ENCODE assay signal across 9 cellular contexts in the genomic region with DNA sequence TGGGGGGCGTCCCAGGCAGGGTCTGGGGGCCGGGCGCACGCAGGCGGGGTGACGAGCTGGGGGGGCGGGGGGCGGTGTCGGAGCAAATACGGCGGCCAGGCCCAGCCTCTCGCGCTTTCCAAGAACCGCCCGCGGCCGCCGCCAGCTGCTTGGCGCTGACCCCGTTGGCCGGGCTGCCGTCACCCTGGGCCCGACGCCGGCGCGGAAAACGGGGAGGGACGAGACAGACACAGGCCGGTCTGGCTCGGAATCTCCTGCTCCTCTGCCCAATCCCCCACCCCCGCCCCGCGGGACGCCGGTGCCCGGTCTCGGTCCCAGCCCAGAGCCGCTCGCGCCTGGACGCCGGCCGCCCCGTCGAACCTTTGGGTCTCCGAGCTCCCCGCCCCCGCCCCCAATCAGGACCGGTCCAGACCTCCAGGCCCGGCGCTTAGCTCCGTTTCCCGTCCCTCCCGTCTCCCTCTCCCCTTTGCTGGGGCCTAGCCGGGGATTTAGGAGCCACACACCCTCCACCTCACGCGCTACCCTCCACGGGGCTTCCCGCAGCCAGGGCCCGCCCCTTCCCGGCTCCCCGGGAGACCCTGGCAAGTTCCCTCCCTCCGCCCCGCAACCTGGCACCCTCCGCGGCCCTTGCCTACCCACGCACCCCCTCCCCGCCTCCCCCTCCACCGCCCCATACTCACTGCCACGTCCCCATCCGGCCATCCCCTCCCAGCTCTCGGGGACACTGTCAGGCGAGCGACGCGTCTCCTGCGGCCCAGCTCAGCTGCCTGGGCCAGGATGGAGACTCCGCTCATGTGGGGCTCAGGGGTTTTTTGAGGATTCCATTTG. TPM values are rescaled to one million over a fixed set of nuclear protein-coding genes. Genes with fewer than 3 reads are reported as not detected.
A peak's percentile ranks its signal among the peaks of the same experiment; 100 is the strongest.
DNase-seq lines count a peak whose midpoint lies in the region; ATAC-seq, FAIRE-seq and TF ChIP-seq lines count a peak whose summit lies in the region.
"Had no signal": no experiment of that assay in that cellular context is flagged by ENCODE, and none has a peak within 500 bp of the region (broad histone marks: within the 10 kb centered on the region; RNA-seq: fewer than 3 reads in every experiment).

No MANE protein-coding gene starts in this region.

- in situ Hi-C loops in HepG2 (cut with HindIII; ENCODE audit: extremely low pct_ligation_motif_present, low pct_unique_long_range_greater_than_20kb): no loop called here

- H3K27ac ChIP-seq in HepG2 (ENCODE audit: extremely low read length, insufficient read depth, low read length) (no peak overlapping the region), thyroid gland (peak overlapping the region in 2 of 3 donors; percentile 33 to 61)
- H3K27ac ChIP-seq: C4-2B had no signal

- H3K36me3 ChIP-seq in HepG2 (replicated peaks in 1 of 2; ENCODE audit: control insufficient read depth in 1 of 2, insufficient read depth in 2 of 2, low read length in 2 of 2) (peaks cover 0 to 2% of the 10 kb centered on the region in 2 experiments; a peak in 1 of 5 replicates), thyroid gland (peaks cover 10% of the 10 kb centered on the region in 2 donors)

- no peaks in the 10 kb centered on the region for H3K27me3 ChIP-seq in HepG2 (ENCODE audit: control insufficient read depth in 1 of 2, insufficient read depth in 2 of 2, low read length in 2 of 2)
- H3K27me3 ChIP-seq in thyroid gland: peaks cover 17% of the 10 kb centered on the region

- DNase-seq in activated CD4-positive, alpha-beta T cell treated with anti-CD3 and anti-CD28 coated beads, Interleukin-2, amount 10 ng/mL, durations not matched to agents 24 days and 14 days: peak; percentile 68
- no peak for DNase-seq in activated CD4-positive, alpha-beta T cell treated with anti-CD3 and anti-CD28 coated beads, Interleukin-2, amount 50 U/mL, for 1 hour
- peak; percentile 35 for DNase-seq in choroid plexus epithelial cell (ENCODE audit: low read depth)
- no peak for DNase-seq in HepG2 (ENCODE audit: low spot score)
- DNase-seq in thyroid gland: peak; percentile 24 to 30
- DNase-seq in NOMO-1 treated with dmso at 0.1 percent for 144 hours (lab: John Stamatoyannopoulos, UW; ENCODE audit: unreplicated experiment): no peak
- DNase-seq in pons (ENCODE audit: low spot score): no peak

- H3K27ac Mint-ChIP-seq in activated CD4-positive, alpha-beta T cell treated with anti-CD3 and anti-CD28 coated beads, Interleukin-2, amount 10 ng/mL, durations not matched to agents 24 days and 14 days: peak overlapping the region; percentile 62

- POLR2A ChIA-PET in HepG2 (lab: Yijun Ruan, JAX): no interaction called here

- TF ChIP-seq POLR2A in HepG2 (IDR thresholded peaks at IDR 0.05; ENCODE audit: insufficient read depth in 1 of 2, low read depth in 2 of 2, low read length in 2 of 2): no peak
- no peak for TF ChIP-seq POLR2A in thyroid gland (IDR thresholded peaks at IDR 0.05)

- H3K4me1 ChIP-seq in HepG2 (ENCODE audit: insufficient read depth, low read length): no peaks in the 10 kb centered on the region
- H3K4me1 ChIP-seq in thyroid gland: peaks cover 0 to 10% of the 10 kb centered on the region in 2 donors

- H2AFZ ChIP-seq in HepG2 (ENCODE audit: low read length): no peak overlapping the region

- TF ChIP-seq RAD21 in HepG2 (CRISPR knock-in tag; IDR thresholded peaks at IDR 0.05): no peak

- no peaks in the 10 kb centered on the region for H4K20me1 ChIP-seq in HepG2 (ENCODE audit: insufficient read depth, low read length)

- intact Hi-C loops in activated CD4-positive, alpha-beta T cell treated with anti-CD3 and anti-CD28 coated beads, Interleukin-2, amount 10 ng/mL, durations not matched to agents 24 days and 14 days (cut with micrococcal nuclease): loop anchor here (2.0 kb wide), 1 partner anchor 28 kb away; a partner anchor contains a TSS
- intact Hi-C loops in HepG2 (cut with micrococcal nuclease; ENCODE audit: unreplicated experiment) (no loop called here), thyroid gland (cut with DNase I) (no loop called here)

- peaks cover 3% of the 10 kb centered on the region for H3K36me3 Mint-ChIP-seq in activated CD4-positive, alpha-beta T cell treated with anti-CD3 and anti-CD28 coated beads, Interleukin-2, amount 10 ng/mL, durations not matched to agents 24 days and 14 days (ENCODE audit: low read depth)

- peak overlapping the region; percentile 70 for H3K4me2 ChIP-seq in HepG2 (ENCODE audit: low read depth, low read length)

- WGBS in HepG2 (ENCODE audit: low lambda C conversion rate): 95% methylated on average over 66 of the region's 79 CpGs
- WGBS in thyroid gland, 2 donors: 12 to 15% methylated on average over 13 to 16 of the region's 79 CpGs

- no peaks in the 10 kb centered on the region for H3K79me2 ChIP-seq in HepG2 (ENCODE audit: insufficient read depth, low read length)

- ATAC-seq in HepG2: no peak
- no peak for ATAC-seq in GM18517 (IDR thresholded peaks at IDR 0.05; ENCODE audit: unreplicated experiment)

- no peak for FAIRE-seq in HepG2 (lab: Jason Lieb, UNC)

- H3K4me3 ChIP-seq in choroid plexus epithelial cell (ENCODE audit: low read depth, low read length): no peak overlapping the region
- H3K4me3 ChIP-seq in HepG2 (replicated peaks in 1 of 3; ENCODE audit: insufficient read depth in 1 of 3, low read depth in 2 of 3, low read length in 3 of 3): no peak overlapping the region
- peak overlapping the region in 1 of 3 donors; percentile 17 for H3K4me3 ChIP-seq in thyroid gland (replicated peaks in 1 of 3)

- H3K4me1 Mint-ChIP-seq in activated CD4-positive, alpha-beta T cell treated with anti-CD3 and anti-CD28 coated beads, Interleukin-2, amount 10 ng/mL, durations not matched to agents 24 days and 14 days: peaks cover 4% of the 10 kb centered on the region

- TF ChIP-seq EP300 in HepG2 (IDR thresholded peaks at IDR 0.05; ENCODE audit: low read depth in 2 of 2, low read length in 2 of 2) (no peak), HepG2 (CRISPR knock-in tag; IDR thresholded peaks at IDR 0.05; ENCODE audit: borderline replicate concordance) (no peak)

- H3K27me3 Mint-ChIP-seq in activated CD4-positive, alpha-beta T cell treated with anti-CD3 and anti-CD28 coated beads, Interleukin-2, amount 10 ng/mL, durations not matched to agents 24 days and 14 days: peaks cover 4% of the 10 kb centered on the region

- TF ChIP-seq CTCF in choroid plexus epithelial cell (conservative IDR thresholded peaks at IDR 0.05; ENCODE audit: low read depth, low read length) (no peak), HepG2 (CRISPR knock-in tag; IDR thresholded peaks at IDR 0.05) (no peak), thyroid gland (IDR thresholded peaks at IDR 0.05) (no peak)

- H3K9me3 Mint-ChIP-seq in activated CD4-positive, alpha-beta T cell treated with anti-CD3 and anti-CD28 coated beads, Interleukin-2, amount 10 ng/mL, durations not matched to agents 24 days and 14 days: no peaks in the 10 kb centered on the region

- CTCF ChIA-PET in HepG2 (lab: Yijun Ruan, JAX; ENCODE audit: low intra/inter-chr PET ratio, low total read pairs): no interaction called here

- H3K9ac ChIP-seq in HepG2 (ENCODE audit: insufficient read depth, low read depth, low read length): no peak overlapping the region

- H3K9me3 ChIP-seq in HepG2 (ENCODE audit: low read length): no peaks in the 10 kb centered on the region
- H3K9me3 ChIP-seq in thyroid gland: no peaks in the 10 kb centered on the region

- H3K4me3 Mint-ChIP-seq in activated CD4-positive, alpha-beta T cell treated with anti-CD3 and anti-CD28 coated beads, Interleukin-2, amount 10 ng/mL, durations not matched to agents 24 days and 14 days: peak overlapping the region; percentile 52

- BruUV-seq in HepG2 (replicated peaks; lab: Mats Ljungman, UMichigan): no TSS peak

RNA-seq across cellular contexts. Expression of a gene that starts 0.8 kb away (rescaled TPM):
- total RNA-seq in activated CD4-positive, alpha-beta T cell treated with anti-CD3 and anti-CD28 coated beads, Interleukin-2, amount 10 ng/mL, durations not matched to agents 24 days and 14 days: 1.2 and 1.5 TPM in 2 replicates
- total RNA-seq in HepG2 (2016; rRNA removed; fragmentation: Illumina TruSeq; extraction: Trizol): 0.75 and 1.0 TPM in 2 replicates
- 1.0 and 1.4 TPM in 2 replicates for total RNA-seq in HepG2 (2016; cell fraction: cytosol; rRNA removed; fragmentation: Illumina TruSeq; extraction: Trizol; ENCODE audit: low read depth)
- 0.46 and 1.8 TPM in 2 replicates for total RNA-seq in HepG2 (2016; cell fraction: insoluble cytoplasmic fraction; rRNA removed; fragmentation: Illumina TruSeq; extraction: Trizol)
- total RNA-seq in HepG2 (2016; cell fraction: membrane; rRNA removed; fragmentation: Illumina TruSeq; extraction: Trizol): 1.1 and 1.5 TPM in 2 replicates
- 2.1 and 2.7 TPM in 2 replicates for total RNA-seq in HepG2 (2016; cell fraction: nucleus; rRNA removed; fragmentation: Illumina TruSeq; extraction: Trizol)
- polyA plus RNA-seq in HepG2 (2011; rRNA removed): 0.61 and 2.0 TPM in 2 replicates
- 0.92 and 1.5 TPM in 2 replicates for polyA plus RNA-seq in HepG2 (2011; cell fraction: cytosol; rRNA removed)
- polyA plus RNA-seq in HepG2 (2011; cell fraction: nucleus; rRNA removed): 16.7 and 18.0 TPM in 2 replicates
- 0.85 and 1.5 TPM in 2 replicates for polyA plus RNA-seq in HepG2 (2012)
- polyA plus RNA-seq in HepG2 (2016; cell fraction: cytosol; fragmentation: Illumina TruSeq; extraction: Trizol; ENCODE audit: low read depth): 0.46 and 1.3 TPM in 2 replicates
- 0.38 and 0.46 TPM in 2 replicates for polyA plus RNA-seq in HepG2 (2016; cell fraction: insoluble cytoplasmic fraction; fragmentation: Illumina TruSeq; extraction: Trizol; ENCODE audit: low read depth)
- 0.78 and 1.4 TPM in 2 replicates for polyA plus RNA-seq in HepG2 (2016; cell fraction: membrane; fragmentation: Illumina TruSeq; extraction: Trizol; ENCODE audit: low read depth)
- 0.47 and 1.1 TPM in 2 replicates for polyA plus RNA-seq in HepG2 (2016; cell fraction: nucleus; fragmentation: Illumina TruSeq; extraction: Trizol; ENCODE audit: insufficient read depth, low read depth)
- polyA minus RNA-seq in HepG2 (2011; rRNA and poly(A)+ RNA removed; ENCODE audit: low replicate concordance): 0.54 and 0.75 TPM in 2 replicates
- polyA minus RNA-seq in HepG2 (2011; cell fraction: cytosol; rRNA and poly(A)+ RNA removed): 0.79 TPM in 1 of 2 replicates, not detected in the other
- 0.77 and 1.4 TPM in 2 replicates for polyA minus RNA-seq in HepG2 (2011; cell fraction: nucleus; rRNA and poly(A)+ RNA removed)
- total RNA-seq in thyroid gland: 1 to 10 TPM in 3 of 4 donors, under 1 TPM in 1; 0.67 to 7.8 (median 3.5) TPM

RNA-seq across cellular contexts. Expression of a gene that starts 15.9 kb away (rescaled TPM):
- total RNA-seq in activated CD4-positive, alpha-beta T cell treated with anti-CD3 and anti-CD28 coated beads, Interleukin-2, amount 10 ng/mL, durations not matched to agents 24 days and 14 days: 32.7 and 34.1 TPM in 2 replicates
- 10.3 and 30.4 TPM in 2 replicates for total RNA-seq in HepG2 (2016; rRNA removed; fragmentation: Illumina TruSeq; extraction: Trizol)
- 16.4 and 16.7 TPM in 2 replicates for total RNA-seq in HepG2 (2016; cell fraction: cytosol; rRNA removed; fragmentation: Illumina TruSeq; extraction: Trizol; ENCODE audit: low read depth)
- 9.2 and 32.3 TPM in 2 replicates for total RNA-seq in HepG2 (2016; cell fraction: insoluble cytoplasmic fraction; rRNA removed; fragmentation: Illumina TruSeq; extraction: Trizol)
- 20.6 and 22.6 TPM in 2 replicates for total RNA-seq in HepG2 (2016; cell fraction: membrane; rRNA removed; fragmentation: Illumina TruSeq; extraction: Trizol)
- 24.1 and 25.9 TPM in 2 replicates for total RNA-seq in HepG2 (2016; cell fraction: nucleus; rRNA removed; fragmentation: Illumina TruSeq; extraction: Trizol)
- polyA plus RNA-seq in HepG2 (2011; rRNA removed): 19.9 and 31.3 TPM in 2 replicates
- polyA plus RNA-seq in HepG2 (2011; cell fraction: cytosol; rRNA removed): 12.2 and 30.4 TPM in 2 replicates
- polyA plus RNA-seq in HepG2 (2011; cell fraction: nucleus; rRNA removed): 421 and 707 TPM in 2 replicates
- 16.8 and 35.3 TPM in 2 replicates for polyA plus RNA-seq in HepG2 (2012)
- polyA plus RNA-seq in HepG2 (2016; cell fraction: cytosol; fragmentation: Illumina TruSeq; extraction: Trizol; ENCODE audit: low read depth): 15.5 and 15.9 TPM in 2 replicates
- 9.4 and 11.7 TPM in 2 replicates for polyA plus RNA-seq in HepG2 (2016; cell fraction: insoluble cytoplasmic fraction; fragmentation: Illumina TruSeq; extraction: Trizol; ENCODE audit: low read depth)
- 14.1 and 15.4 TPM in 2 replicates for polyA plus RNA-seq in HepG2 (2016; cell fraction: membrane; fragmentation: Illumina TruSeq; extraction: Trizol; ENCODE audit: low read depth)
- 59.2 and 75.4 TPM in 2 replicates for polyA plus RNA-seq in HepG2 (2016; cell fraction: nucleus; fragmentation: Illumina TruSeq; extraction: Trizol; ENCODE audit: insufficient read depth, low read depth)
- 24.6 and 100 TPM in 2 replicates for polyA minus RNA-seq in HepG2 (2011; rRNA and poly(A)+ RNA removed; ENCODE audit: low replicate concordance)
- polyA minus RNA-seq in HepG2 (2011; cell fraction: cytosol; rRNA and poly(A)+ RNA removed): 27.4 and 28.8 TPM in 2 replicates
- polyA minus RNA-seq in HepG2 (2011; cell fraction: nucleus; rRNA and poly(A)+ RNA removed): 51.5 and 62.8 TPM in 2 replicates
- total RNA-seq in thyroid gland: 100 to 1,000 TPM in 1 of 4 donors, 10 to 100 TPM in 3; 54.6 to 110 (median 86.4) TPM

RNA-seq across cellular contexts. Expression of a gene that starts 27.6 kb away (rescaled TPM):
- 38.0 and 40.4 TPM in 2 replicates for total RNA-seq in activated CD4-positive, alpha-beta T cell treated with anti-CD3 and anti-CD28 coated beads, Interleukin-2, amount 10 ng/mL, durations not matched to agents 24 days and 14 days
- 12.4 and 15.1 TPM in 2 replicates for total RNA-seq in HepG2 (2016; rRNA removed; fragmentation: Illumina TruSeq; extraction: Trizol)
- total RNA-seq in HepG2 (2016; cell fraction: cytosol; rRNA removed; fragmentation: Illumina TruSeq; extraction: Trizol; ENCODE audit: low read depth): 2.3 and 3.1 TPM in 2 replicates
- total RNA-seq in HepG2 (2016; cell fraction: insoluble cytoplasmic fraction; rRNA removed; fragmentation: Illumina TruSeq; extraction: Trizol): 9.4 and 16.6 TPM in 2 replicates
- 3.6 and 4.3 TPM in 2 replicates for total RNA-seq in HepG2 (2016; cell fraction: membrane; rRNA removed; fragmentation: Illumina TruSeq; extraction: Trizol)
- 11.2 TPM in 2 replicates for total RNA-seq in HepG2 (2016; cell fraction: nucleus; rRNA removed; fragmentation: Illumina TruSeq; extraction: Trizol)
- polyA plus RNA-seq in HepG2 (2011; rRNA removed): 3.6 and 3.9 TPM in 2 replicates
- 3.1 TPM in 2 replicates for polyA plus RNA-seq in HepG2 (2011; cell fraction: cytosol; rRNA removed)
- 20.3 and 22.5 TPM in 2 replicates for polyA plus RNA-seq in HepG2 (2011; cell fraction: nucleus; rRNA removed)
- 15.9 and 17.5 TPM in 2 replicates for polyA plus RNA-seq in HepG2 (2012)
- polyA plus RNA-seq in HepG2 (2016; cell fraction: cytosol; fragmentation: Illumina TruSeq; extraction: Trizol; ENCODE audit: low read depth): 1.4 and 2.2 TPM in 2 replicates
- polyA plus RNA-seq in HepG2 (2016; cell fraction: insoluble cytoplasmic fraction; fragmentation: Illumina TruSeq; extraction: Trizol; ENCODE audit: low read depth): 21.8 and 26.2 TPM in 2 replicates
- polyA plus RNA-seq in HepG2 (2016; cell fraction: membrane; fragmentation: Illumina TruSeq; extraction: Trizol; ENCODE audit: low read depth): 4.1 TPM in 2 replicates
- 56.5 and 61.8 TPM in 2 replicates for polyA plus RNA-seq in HepG2 (2016; cell fraction: nucleus; fragmentation: Illumina TruSeq; extraction: Trizol; ENCODE audit: insufficient read depth, low read depth)
- 2.6 and 3.1 TPM in 2 replicates for polyA minus RNA-seq in HepG2 (2011; rRNA and poly(A)+ RNA removed; ENCODE audit: low replicate concordance)
- polyA minus RNA-seq in HepG2 (2011; cell fraction: cytosol; rRNA and poly(A)+ RNA removed): 2.2 and 3.0 TPM in 2 replicates
- polyA minus RNA-seq in HepG2 (2011; cell fraction: nucleus; rRNA and poly(A)+ RNA removed): 3.1 and 3.4 TPM in 2 replicates
- 10 to 100 TPM; 12.8 to 23.7 (median 15.0) TPM for total RNA-seq in thyroid gland

RNA-seq across cellular contexts. Expression of a gene that starts 31.2 kb away (rescaled TPM):
- total RNA-seq in activated CD4-positive, alpha-beta T cell treated with anti-CD3 and anti-CD28 coated beads, Interleukin-2, amount 10 ng/mL, durations not matched to agents 24 days and 14 days: 14.3 and 15.9 TPM in 2 replicates
- total RNA-seq in HepG2 (2016; rRNA removed; fragmentation: Illumina TruSeq; extraction: Trizol) (2.0 and 2.5 TPM in 2 replicates), thyroid gland (1 to 10 TPM; 1.0 to 9.9 (median 5.3) TPM)
- 6.6 and 6.8 TPM in 2 replicates for total RNA-seq in HepG2 (2016; cell fraction: cytosol; rRNA removed; fragmentation: Illumina TruSeq; extraction: Trizol; ENCODE audit: low read depth)
- 2.4 and 2.8 TPM in 2 replicates for total RNA-seq in HepG2 (2016; cell fraction: insoluble cytoplasmic fraction; rRNA removed; fragmentation: Illumina TruSeq; extraction: Trizol)
- 10.4 and 11.3 TPM in 2 replicates for total RNA-seq in HepG2 (2016; cell fraction: membrane; rRNA removed; fragmentation: Illumina TruSeq; extraction: Trizol)
- 1.1 and 1.3 TPM in 2 replicates for total RNA-seq in HepG2 (2016; cell fraction: nucleus; rRNA removed; fragmentation: Illumina TruSeq; extraction: Trizol)
- 2.2 and 3.1 TPM in 2 replicates for polyA plus RNA-seq in HepG2 (2011; rRNA removed)
- 2.6 and 5.4 TPM in 2 replicates for polyA plus RNA-seq in HepG2 (2011; cell fraction: cytosol; rRNA removed)
- polyA plus RNA-seq in HepG2 (2011; cell fraction: nucleus; rRNA removed): 3.9 and 4.3 TPM in 2 replicates
- polyA plus RNA-seq in HepG2 (2012): 4.0 and 4.3 TPM in 2 replicates
- 20.0 and 21.4 TPM in 2 replicates for polyA plus RNA-seq in HepG2 (2016; cell fraction: cytosol; fragmentation: Illumina TruSeq; extraction: Trizol; ENCODE audit: low read depth)
- polyA plus RNA-seq in HepG2 (2016; cell fraction: insoluble cytoplasmic fraction; fragmentation: Illumina TruSeq; extraction: Trizol; ENCODE audit: low read depth): 5.1 and 6.0 TPM in 2 replicates
- polyA plus RNA-seq in HepG2 (2016; cell fraction: membrane; fragmentation: Illumina TruSeq; extraction: Trizol; ENCODE audit: low read depth): 21.7 and 28.5 TPM in 2 replicates
- 4.3 and 4.8 TPM in 2 replicates for polyA plus RNA-seq in HepG2 (2016; cell fraction: nucleus; fragmentation: Illumina TruSeq; extraction: Trizol; ENCODE audit: insufficient read depth, low read depth)
- polyA minus RNA-seq in HepG2 (2011; rRNA and poly(A)+ RNA removed; ENCODE audit: low replicate concordance): 4.9 TPM in 1 of 2 replicates, not detected in the other
- 4.0 and 4.4 TPM in 2 replicates for polyA minus RNA-seq in HepG2 (2011; cell fraction: cytosol; rRNA and poly(A)+ RNA removed)
- 0.64 and 1.1 TPM in 2 replicates for polyA minus RNA-seq in HepG2 (2011; cell fraction: nucleus; rRNA and poly(A)+ RNA removed)

RNA-seq across cellular contexts. Expression of a gene that starts 56.5 kb away (rescaled TPM):
- 134 TPM in 2 replicates for total RNA-seq in activated CD4-positive, alpha-beta T cell treated with anti-CD3 and anti-CD28 coated beads, Interleukin-2, amount 10 ng/mL, durations not matched to agents 24 days and 14 days
- total RNA-seq in HepG2 (2016; rRNA removed; fragmentation: Illumina TruSeq; extraction: Trizol) (63.5 and 67.1 TPM in 2 replicates), thyroid gland (100 to 1,000 TPM; 204 to 294 (median 241) TPM)
- 174 and 181 TPM in 2 replicates for total RNA-seq in HepG2 (2016; cell fraction: cytosol; rRNA removed; fragmentation: Illumina TruSeq; extraction: Trizol; ENCODE audit: low read depth)
- 55.4 and 71.0 TPM in 2 replicates for total RNA-seq in HepG2 (2016; cell fraction: insoluble cytoplasmic fraction; rRNA removed; fragmentation: Illumina TruSeq; extraction: Trizol)
- total RNA-seq in HepG2 (2016; cell fraction: membrane; rRNA removed; fragmentation: Illumina TruSeq; extraction: Trizol): 205 and 206 TPM in 2 replicates
- total RNA-seq in HepG2 (2016; cell fraction: nucleus; rRNA removed; fragmentation: Illumina TruSeq; extraction: Trizol): 33.8 and 37.5 TPM in 2 replicates
- 41.7 and 42.8 TPM in 2 replicates for polyA plus RNA-seq in HepG2 (2011; rRNA removed)
- 46.2 and 47.3 TPM in 2 replicates for polyA plus RNA-seq in HepG2 (2011; cell fraction: cytosol; rRNA removed)
- 54.5 and 58.4 TPM in 2 replicates for polyA plus RNA-seq in HepG2 (2011; cell fraction: nucleus; rRNA removed)
- polyA plus RNA-seq in HepG2 (2012): 78.4 and 81.7 TPM in 2 replicates
- polyA plus RNA-seq in HepG2 (2016; cell fraction: cytosol; fragmentation: Illumina TruSeq; extraction: Trizol; ENCODE audit: low read depth): 402 and 408 TPM in 2 replicates
- polyA plus RNA-seq in HepG2 (2016; cell fraction: insoluble cytoplasmic fraction; fragmentation: Illumina TruSeq; extraction: Trizol; ENCODE audit: low read depth): 95.7 and 105 TPM in 2 replicates
- polyA plus RNA-seq in HepG2 (2016; cell fraction: membrane; fragmentation: Illumina TruSeq; extraction: Trizol; ENCODE audit: low read depth): 348 and 359 TPM in 2 replicates
- 88.7 and 92.0 TPM in 2 replicates for polyA plus RNA-seq in HepG2 (2016; cell fraction: nucleus; fragmentation: Illumina TruSeq; extraction: Trizol; ENCODE audit: insufficient read depth, low read depth)
- polyA minus RNA-seq in HepG2 (2011; rRNA and poly(A)+ RNA removed; ENCODE audit: low replicate concordance): 60.1 and 74.5 TPM in 2 replicates
- 44.8 and 47.0 TPM in 2 replicates for polyA minus RNA-seq in HepG2 (2011; cell fraction: cytosol; rRNA and poly(A)+ RNA removed)
- 35.7 and 37.5 TPM in 2 replicates for polyA minus RNA-seq in HepG2 (2011; cell fraction: nucleus; rRNA and poly(A)+ RNA removed)

Comparison
In these comparisons a context has a peak if more than half of its experiments do, and no peak if none do; other contexts are left out.
1. DNase-seq: peak in activated CD4-positive, alpha-beta T cell treated with anti-CD3 and anti-CD28 coated beads, Interleukin-2, amount 10 ng/mL, durations not matched to agents 24 days and 14 days (single experiment), choroid plexus epithelial cell (single experiment) and thyroid gland (2 of 2); none in activated CD4-positive, alpha-beta T cell treated with anti-CD3 and anti-CD28 coated beads, Interleukin-2, amount 50 U/mL, for 1 hour (single experiment), HepG2 (single experiment), NOMO-1 treated with dmso at 0.1 percent for 144 hours (single experiment) and pons (single experiment).